In genomic region chr3:147392083-147392916, GRCh38 we compare ENCODE assay signal across 10 cellular contexts. TPM values are rescaled to one million over a fixed set of nuclear protein-coding genes. Genes with fewer than 3 reads are reported as not detected.
DNase-seq lines count a peak whose midpoint lies in the region; TF ChIP-seq lines count a peak whose summit lies in the region.
"Had no signal": no experiment of that assay in that cellular context is flagged by ENCODE, and none has a peak within 500 bp of the region (broad histone marks: within the 10 kb centered on the region; RNA-seq: fewer than 3 reads in every experiment).

No MANE protein-coding gene starts in this region.

- H3K4me3 ChIP-seq in fibroblast of mammary gland (ENCODE audit: control insufficient read depth, low read depth, low read length) (peak overlapping the region; percentile 31), neuronal stem cell (ENCODE audit: low read length in 2 of 2) (peak overlapping the region; percentile 77 to 79)

- peaks cover 28 to 82% (median 49%) of the 10 kb centered on the region in 3 experiments for H3K27me3 ChIP-seq in neuronal stem cell (ENCODE audit: control insufficient read depth in 3 of 3, insufficient read depth in 3 of 3, low read depth in 1 of 3, low read length in 3 of 3)

- no peak overlapping the region for H2AK5ac ChIP-seq in neuronal stem cell (ENCODE audit: low read depth, low read length)

- peak overlapping the region; percentile 36 for H3K27ac ChIP-seq in neuronal stem cell (replicated peaks; ENCODE audit: low read length)
- H3K27ac ChIP-seq: KMS-11 had no signal

- H3K4me1 ChIP-seq in neuronal stem cell (ENCODE audit: control insufficient read depth in 2 of 2, insufficient read depth in 1 of 2, low read depth in 1 of 2, low read length in 2 of 2), result peaks cover 28 to 29% of the 10 kb centered on the region in 2 donors

- peak overlapping the region; percentile 70 for H3K9ac ChIP-seq in neuronal stem cell (ENCODE audit: low read depth, low read length, poor library complexity)
- H3K9ac ChIP-seq: KMS-11 had no signal

- H3K18ac ChIP-seq in neuronal stem cell (ENCODE audit: low read length), result peak overlapping the region; percentile 83

- H3K4ac ChIP-seq in neuronal stem cell (ENCODE audit: low read length), result no peak overlapping the region

- H3K4me2 ChIP-seq in neuronal stem cell (ENCODE audit: insufficient read depth, low read length, poor library complexity, severe bottlenecking), result peak overlapping the region; percentile 82
- H3K4me2 ChIP-seq: KMS-11 had no signal

- no peak overlapping the region for H2BK5ac ChIP-seq in neuronal stem cell (ENCODE audit: low read length)

- H3K36me3 ChIP-seq in neuronal stem cell (replicated peaks in 1 of 2; ENCODE audit: control insufficient read depth in 2 of 2, insufficient read depth in 2 of 2, low read length in 2 of 2), result no peaks in the 10 kb centered on the region

- H3K27ac Mint-ChIP-seq in activated naive CD4-positive, alpha-beta T cell treated with anti-CD3 and anti-CD28 coated beads for 36 hours, result no peak overlapping the region
- H3K27ac Mint-ChIP-seq in activated naive CD8-positive, alpha-beta T cell treated with anti-CD3 and anti-CD28 coated beads for 36 hours, result no peak overlapping the region

- H2AFZ ChIP-seq in neuronal stem cell (ENCODE audit: low read length), result peak overlapping the region; percentile 89

- H2BK15ac ChIP-seq in neuronal stem cell (ENCODE audit: low read length), result no peak overlapping the region

- H3K79me1 ChIP-seq in neuronal stem cell (ENCODE audit: low read depth, low read length), result no peaks in the 10 kb centered on the region

- no peak for TF ChIP-seq CTCF in fibroblast of mammary gland (conservative IDR thresholded peaks at IDR 0.05; ENCODE audit: control insufficient read depth, insufficient read depth, low read depth, low read length)

- no peak overlapping the region for H4K8ac ChIP-seq in neuronal stem cell (ENCODE audit: low read depth, low read length)

- no peak overlapping the region for H3K14ac ChIP-seq in neuronal stem cell (ENCODE audit: low read length)

- WGBS in neuronal stem cell (ENCODE audit: extremely low coverage in 2 of 2, insufficient read length in 2 of 2, insufficient replicate concordance in 1 of 2), 2 donors, result no CpG with 5 or more reads among the region's 55 CpGs

- H2BK120ac ChIP-seq in neuronal stem cell (ENCODE audit: low read depth, low read length), result no peak overlapping the region

- intact Hi-C loops in activated naive CD4-positive, alpha-beta T cell treated with anti-CD3 and anti-CD28 coated beads for 36 hours (cut with micrococcal nuclease), result no loop called here

- DNase-seq in C1 segment of cervical spinal cord (lab: John Stamatoyannopoulos, UW) (peak in 11 of 14 donors; percentile 38 to 96 (median 64)), NCI-H748 treated with DMSO at 0.1 percent for 48 hours (lab: John Stamatoyannopoulos, UW) (peak; percentile 37), fibroblast of mammary gland (ENCODE audit: low read depth) (peak; percentile 27), neuronal stem cell (ENCODE audit: low spot score) (peak; percentile 83), RKO (ENCODE audit: low spot score) (no peak)
- no peak for DNase-seq in activated naive CD4-positive, alpha-beta T cell treated with Interleukin-2 at 50 U/mL for 16 hours
- DNase-seq in activated naive CD4-positive, alpha-beta T cell treated with anti-CD3 and anti-CD28 coated beads for 36 hours, result no peak
- no peak for DNase-seq in activated naive CD8-positive, alpha-beta T cell treated with anti-CD3 and anti-CD28 coated beads for 36 hours
- DNase-seq: stimulated activated CD4-positive, alpha-beta T cell treated with anti-CD3 and anti-CD28 coated beads, Interleukin-15, amount 100 ng/mL, for 24 hours had no signal

- H3K9me3 Mint-ChIP-seq in activated naive CD4-positive, alpha-beta T cell treated with anti-CD3 and anti-CD28 coated beads for 36 hours, result peaks cover 1% of the 10 kb centered on the region
- peaks cover 11% of the 10 kb centered on the region for H3K9me3 Mint-ChIP-seq in activated naive CD8-positive, alpha-beta T cell treated with anti-CD3 and anti-CD28 coated beads for 36 hours

- H3K9me3 ChIP-seq in neuronal stem cell (replicated peaks in 1 of 2; ENCODE audit: control insufficient read depth in 2 of 2, insufficient read depth in 1 of 2, low read depth in 1 of 2, low read length in 2 of 2), result peaks cover 3 to 27% of the 10 kb centered on the region in 2 donors

- H2BK12ac ChIP-seq in neuronal stem cell (ENCODE audit: low read length), result peak overlapping the region; percentile 77

- H3K4me1 Mint-ChIP-seq in activated naive CD4-positive, alpha-beta T cell treated with anti-CD3 and anti-CD28 coated beads for 36 hours (ENCODE audit: low read depth), result peaks cover 3% of the 10 kb centered on the region
- peaks cover 2% of the 10 kb centered on the region for H3K4me1 Mint-ChIP-seq in activated naive CD8-positive, alpha-beta T cell treated with anti-CD3 and anti-CD28 coated beads for 36 hours

- H4K91ac ChIP-seq in neuronal stem cell (ENCODE audit: low read depth, low read length, poor library complexity), result no peak overlapping the region

- H3K36me3 Mint-ChIP-seq in activated naive CD4-positive, alpha-beta T cell treated with anti-CD3 and anti-CD28 coated beads for 36 hours (ENCODE audit: low read depth), result peaks cover 16% of the 10 kb centered on the region
- peaks cover 11% of the 10 kb centered on the region for H3K36me3 Mint-ChIP-seq in activated naive CD8-positive, alpha-beta T cell treated with anti-CD3 and anti-CD28 coated beads for 36 hours

- CTCF ChIA-PET in activated naive CD4-positive, alpha-beta T cell treated with anti-CD3 and anti-CD28 coated beads for 36 hours (lab: Charles Lee), result no interaction called here

- no peak overlapping the region for H3K23ac ChIP-seq in neuronal stem cell (ENCODE audit: low read depth, low read length, poor library complexity)

- H3K4me3 Mint-ChIP-seq in activated naive CD4-positive, alpha-beta T cell treated with anti-CD3 and anti-CD28 coated beads for 36 hours, result no peak overlapping the region
- H3K4me3 Mint-ChIP-seq in activated naive CD8-positive, alpha-beta T cell treated with anti-CD3 and anti-CD28 coated beads for 36 hours, result no peak overlapping the region

- H3K27me3 Mint-ChIP-seq in activated naive CD4-positive, alpha-beta T cell treated with anti-CD3 and anti-CD28 coated beads for 36 hours (ENCODE audit: low read depth), result peaks cover 84% of the 10 kb centered on the region
- H3K27me3 Mint-ChIP-seq in activated naive CD8-positive, alpha-beta T cell treated with anti-CD3 and anti-CD28 coated beads for 36 hours, result peaks cover 95% of the 10 kb centered on the region

RNA-seq across cellular contexts. Expression of gene ZIC4, which starts 14.0 kb away (rescaled TPM):
- 0.67 TPM for polyA plus RNA-seq in neuronal stem cell (2013, experiment 1 of 2)
- polyA plus RNA-seq in neuronal stem cell (2013, experiment 2 of 2), result 0.78 TPM
- total RNA-seq in activated naive CD4-positive, alpha-beta T cell treated with anti-CD3 and anti-CD28 coated beads for 36 hours, result not detected
- total RNA-seq in activated naive CD8-positive, alpha-beta T cell treated with anti-CD3 and anti-CD28 coated beads for 36 hours, result not detected

RNA-seq across cellular contexts. Expression of gene ZIC1, which starts 16.9 kb away (rescaled TPM):
- 24.9 TPM for polyA plus RNA-seq in neuronal stem cell (2013, experiment 1 of 2)
- polyA plus RNA-seq in neuronal stem cell (2013, experiment 2 of 2), result 27.0 TPM
- total RNA-seq in activated naive CD4-positive, alpha-beta T cell treated with anti-CD3 and anti-CD28 coated beads for 36 hours, result not detected
- total RNA-seq in activated naive CD8-positive, alpha-beta T cell treated with anti-CD3 and anti-CD28 coated beads for 36 hours, result not detected

Comparison
In these comparisons a context has a peak if more than half of its experiments do, and no peak if none do; other contexts are left out.
1. DNase-seq: peak in C1 segment of cervical spinal cord (11 of 14), NCI-H748 treated with DMSO at 0.1 percent for 48 hours (single experiment), fibroblast of mammary gland (single experiment) and neuronal stem cell (single experiment); none in activated naive CD4-positive, alpha-beta T cell treated with Interleukin-2 at 50 U/mL for 16 hours (single experiment), activated naive CD4-positive, alpha-beta T cell treated with anti-CD3 and anti-CD28 coated beads for 36 hours (single experiment), RKO (single experiment) and activated naive CD8-positive, alpha-beta T cell treated with anti-CD3 and anti-CD28 coated beads for 36 hours (single experiment).